8 cellular contexts compared by ENCODE assay signal in genomic region chr7:101717986-101718746, GRCh38.
DNase-seq lines count a peak whose midpoint lies in the region; ATAC-seq and TF ChIP-seq lines count a peak whose summit lies in the region.

No MANE protein-coding gene starts in this region.

- H3K4me3 ChIP-seq in Caco-2 (ENCODE audit: low read depth, low read length) (no peak overlapping the region), neural cell (ENCODE audit: low read length) (peak overlapping the region; percentile 47)

- peak overlapping the region; percentile 56 for H3K27ac ChIP-seq in neural cell (ENCODE audit: low read length)

- BruUV-seq in Caco-2 (replicated peaks; lab: Mats Ljungman, UMichigan) = no TSS peak

- CTCF ChIA-PET in Caco-2 (lab: Charles Lee) = interaction anchor here (0.7 to 1.2 kb wide), 2 partner anchors 10 to 175 kb away, joined by 4 read pairs; no protein-coding TSS in a partner anchor
- CTCF ChIA-PET in activated naive CD4-positive, alpha-beta T cell treated with anti-CD3 and anti-CD28 coated beads for 36 hours (lab: Charles Lee) = no interaction called here

- TF ChIP-seq RAD21 in neural cell (conservative IDR thresholded peaks at IDR 0.05) = no peak

- POLR2A ChIA-PET in Caco-2 (lab: Charles Lee) = interaction anchor here (0.5 kb wide), 1 partner anchor 88 kb away, joined by 8 read pairs; no protein-coding TSS in a partner anchor

- H3K9me3 ChIP-seq in Caco-2 (no peaks in the 10 kb centered on the region), neural cell (ENCODE audit: low read length) (no peaks in the 10 kb centered on the region)

- H3K4me1 Mint-ChIP-seq in Caco-2 (ENCODE audit: low read depth, unreplicated experiment) = peaks cover 12% of the 10 kb centered on the region
- H3K4me1 Mint-ChIP-seq in effector memory CD8-positive, alpha-beta T cell (ENCODE audit: low read depth in 2 of 2) = no peaks in the 10 kb centered on the region
- H3K4me1 Mint-ChIP-seq in activated naive CD4-positive, alpha-beta T cell treated with anti-CD3 and anti-CD28 coated beads for 36 hours (ENCODE audit: low read depth) = no peaks in the 10 kb centered on the region

- no peak overlapping the region for H3K9ac ChIP-seq in neural cell (ENCODE audit: low read length)

- no peak overlapping the region for H3K4me3 Mint-ChIP-seq in Caco-2 (ENCODE audit: unreplicated experiment)
- no peak overlapping the region for H3K4me3 Mint-ChIP-seq in effector memory CD8-positive, alpha-beta T cell
- no peak overlapping the region for H3K4me3 Mint-ChIP-seq in activated naive CD4-positive, alpha-beta T cell treated with anti-CD3 and anti-CD28 coated beads for 36 hours

- intact Hi-C loops in Caco-2 (cut with micrococcal nuclease; ENCODE audit: unreplicated experiment) = no loop called here
- intact Hi-C loops in activated naive CD4-positive, alpha-beta T cell treated with anti-CD3 and anti-CD28 coated beads for 36 hours (cut with micrococcal nuclease) = no loop called here

- no peaks in the 10 kb centered on the region for H3F3A ChIP-seq in neural cell (ENCODE audit: insufficient read depth, low read length, poor library complexity, severe bottlenecking)

- DNase-seq in Caco-2 (no peak), NOMO-1 (lab: John Stamatoyannopoulos, UW; ENCODE audit: unreplicated experiment in 2 of 2) (peak; percentile 99 to 100), amygdala (lab: John Stamatoyannopoulos, UW) (no peak)
- no peak for DNase-seq in effector memory CD8-positive, alpha-beta T cell
- no peak for DNase-seq in activated naive CD4-positive, alpha-beta T cell treated with anti-CD3 and anti-CD28 coated beads for 36 hours
- DNase-seq in effector CD4-positive, alpha-beta T cell = no peak

- H3K79me2 ChIP-seq in neural cell (replicated peaks; ENCODE audit: insufficient read depth, low read length) = no peaks in the 10 kb centered on the region

- no peaks in the 10 kb centered on the region for H3K9me2 ChIP-seq in neural cell (ENCODE audit: insufficient read depth, low read length)

- H3K27me3 Mint-ChIP-seq in Caco-2 (ENCODE audit: insufficient read depth, unreplicated experiment) = no peaks in the 10 kb centered on the region
- H3K27me3 Mint-ChIP-seq in effector memory CD8-positive, alpha-beta T cell = peaks cover 9 to 21% of the 10 kb centered on the region in 2 donors
- H3K27me3 Mint-ChIP-seq in activated naive CD4-positive, alpha-beta T cell treated with anti-CD3 and anti-CD28 coated beads for 36 hours (ENCODE audit: low read depth) = no peaks in the 10 kb centered on the region

- H3K36me3 Mint-ChIP-seq in Caco-2 (ENCODE audit: insufficient read depth, unreplicated experiment) = no peaks in the 10 kb centered on the region
- H3K36me3 Mint-ChIP-seq in effector memory CD8-positive, alpha-beta T cell (ENCODE audit: insufficient read depth) = no peaks in the 10 kb centered on the region
- H3K36me3 Mint-ChIP-seq in activated naive CD4-positive, alpha-beta T cell treated with anti-CD3 and anti-CD28 coated beads for 36 hours (ENCODE audit: low read depth) = no peaks in the 10 kb centered on the region

- no peaks in the 10 kb centered on the region for H3K27me3 ChIP-seq in Caco-2 (replicated peaks; ENCODE audit: control insufficient read depth, insufficient read depth, low read length)
- H3K27me3 ChIP-seq in neural cell (ENCODE audit: insufficient read depth, low read depth, low read length) = no peaks in the 10 kb centered on the region

- peaks cover 2% of the 10 kb centered on the region for H3K9me3 Mint-ChIP-seq in Caco-2 (ENCODE audit: unreplicated experiment)
- no peaks in the 10 kb centered on the region for H3K9me3 Mint-ChIP-seq in effector memory CD8-positive, alpha-beta T cell
- H3K9me3 Mint-ChIP-seq in activated naive CD4-positive, alpha-beta T cell treated with anti-CD3 and anti-CD28 coated beads for 36 hours = no peaks in the 10 kb centered on the region

- H3K4me1 ChIP-seq in Caco-2 = peaks cover 12% of the 10 kb centered on the region

- TF ChIP-seq CTCF in Caco-2 (IDR thresholded peaks at IDR 0.05; ENCODE audit: insufficient read depth in 1 of 2, low read depth in 1 of 2, low read length in 1 of 2, severe bottlenecking in 1 of 2, unreplicated experiment in 1 of 2) = no peak
- no peak for TF ChIP-seq CTCF in neural cell (IDR thresholded peaks at IDR 0.05; ENCODE audit: poor library complexity, severe bottlenecking)

- H4K20me1 ChIP-seq in neural cell (ENCODE audit: insufficient read depth) = no peaks in the 10 kb centered on the region

- H3K27ac Mint-ChIP-seq in Caco-2 (ENCODE audit: unreplicated experiment) = peak overlapping the region; percentile 80
- peak overlapping the region in 1 of 2 donors; percentile 31 for H3K27ac Mint-ChIP-seq in effector memory CD8-positive, alpha-beta T cell
- H3K27ac Mint-ChIP-seq in activated naive CD4-positive, alpha-beta T cell treated with anti-CD3 and anti-CD28 coated beads for 36 hours = no peak overlapping the region

- peak; percentile 29 for ATAC-seq in effector memory CD8-positive, alpha-beta T cell (replicated peaks)
- ATAC-seq in GM21723 (IDR thresholded peaks at IDR 0.05; ENCODE audit: unreplicated experiment) = no peak

- H3K4me2 ChIP-seq in neural cell (ENCODE audit: low read length) = peak overlapping the region; percentile 15

- peak; percentile 0 for TF ChIP-seq EP300 in neural cell (conservative IDR thresholded peaks at IDR 0.05; ENCODE audit: poor library complexity, severe bottlenecking)

- no peak overlapping the region for H2AFZ ChIP-seq in neural cell (ENCODE audit: low read depth, low read length)

- H3K36me3 ChIP-seq in Caco-2 (ENCODE audit: control insufficient read depth, insufficient read depth, low read length) (no peaks in the 10 kb centered on the region), neural cell (ENCODE audit: insufficient read depth, low read length) (no peaks in the 10 kb centered on the region)

TF ChIP-seq in neural cell, 6 proteins besides CTCF, POLR2A, EP300 and RAD21:
- no peak for TF ChIP-seq POLR2AphosphoS5 (IDR thresholded peaks at IDR 0.05)
- no peak for TF ChIP-seq EZH2 (IDR thresholded peaks at IDR 0.05; ENCODE audit: borderline replicate concordance, insufficient read depth, low read length, poor library complexity, severe bottlenecking)
- no peak for TF ChIP-seq REST (IDR thresholded peaks at IDR 0.05; ENCODE audit: borderline replicate concordance)
- no peak for TF ChIP-seq SMC3 (conservative IDR thresholded peaks at IDR 0.05; ENCODE audit: poor library complexity)
- no peak for TF ChIP-seq TAF1 (IDR thresholded peaks at IDR 0.05; ENCODE audit: low read depth)
- TF ChIP-seq MXI1 (conservative IDR thresholded peaks at IDR 0.05; ENCODE audit: poor library complexity, severe bottlenecking) = no peak

Comparison
In these comparisons a context has a peak if more than half of its experiments do, and no peak if none do; other contexts are left out.
1. DNase-seq: peak in NOMO-1 (2 of 2); none in Caco-2 (0 of 2), effector memory CD8-positive, alpha-beta T cell (0 of 3), amygdala (0 of 56), activated naive CD4-positive, alpha-beta T cell treated with anti-CD3 and anti-CD28 coated beads for 36 hours (single experiment) and effector CD4-positive, alpha-beta T cell (single experiment).